ENCODE assay signal across 30 cellular contexts in genomic region chr17:6545291-6545690, GRCh38.
"Had no signal": no experiment of that assay in that cellular context is flagged by ENCODE, and none has a peak within 500 bp of the region (broad histone marks: within the 10 kb centered on the region; RNA-seq: fewer than 3 reads in every experiment).

No MANE protein-coding gene starts in this region.

- H3K4me3 ChIP-seq: body of pancreas, colonic mucosa, heart right ventricle, left lung, lower lobe of right lung, ovary, prostate gland, skin epidermis, thyroid gland, upper lobe of right lung had no signal

- H3K36me3 Mint-ChIP-seq: activated naive CD8-positive, alpha-beta T cell; natural killer cell had no signal

- H3K36me3 ChIP-seq: colonic mucosa, heart right ventricle, left lung, lower lobe of right lung, ovary, prostate gland, thyroid gland, upper lobe of right lung had no signal

- H3K27me3 Mint-ChIP-seq: activated naive CD8-positive, alpha-beta T cell; stimulated activated naive CD8-positive, alpha-beta T cell treated with anti-CD3 and anti-CD28 coated beads, Interleukin-15, Interleukin-2, amounts not matched to agents 100 ng/mL and 50 ng/mL, for 24 hours had no signal

- H3K9me3 Mint-ChIP-seq: natural killer cell; stimulated activated effector memory CD8-positive, alpha-beta T cell treated with anti-CD3 and anti-CD28 coated beads, Interleukin-12 subunit alpha, Interleukin-12 subunit beta, amount 100 ng/mL, for 72 hours; stimulated activated naive CD8-positive, alpha-beta T cell treated with anti-CD3 and anti-CD28 coated beads, Interleukin-15, Interleukin-2, amounts not matched to agents 100 ng/mL and 50 ng/mL, for 24 hours; T-helper 1 cell treated with Interleukin-12 subunit alpha and Interleukin-12 subunit beta and Interleukin-4 antibody, amounts not matched to agents 30 μg/mL and 1 μg/mL, for 36 hours had no signal

- DNase-seq: activated CD4-positive, alpha-beta T cell treated with anti-CD3 and anti-CD28 coated beads for 4 hours; activated CD4-positive, alpha-beta T cell treated with anti-CD3 and anti-CD28 coated beads, Interleukin-2, amount 50 U/mL, for 48 hours; activated CD8-positive, alpha-beta memory T cell treated with anti-CD3 and anti-CD28 coated beads for 24 hours; activated effector memory CD4-positive, alpha-beta T cell treated with Interleukin-2 at 50 U/mL for 16 hours; activated naive CD4-positive, alpha-beta T cell treated with Interleukin-2 at 50 U/mL for 16 hours; body of pancreas; colonic mucosa; effector memory CD4-positive, alpha-beta T cell; erythroblast; foreskin fibroblast; heart right ventricle; kidney glomerular epithelial cell; left lung; mesenchymal stem cell; natural killer cell; stimulated activated CD4-positive, alpha-beta T cell treated with anti-CD3 and anti-CD28 coated beads, Interleukin-4, amount 100 ng/mL, for 24 hours; T-helper 9 cell; upper lobe of right lung had no signal

- H3K4me3 Mint-ChIP-seq: activated naive CD8-positive, alpha-beta T cell; natural killer cell; stimulated activated effector memory CD8-positive, alpha-beta T cell treated with anti-CD3 and anti-CD28 coated beads, Interleukin-12 subunit alpha, Interleukin-12 subunit beta, amount 100 ng/mL, for 72 hours; stimulated activated naive CD8-positive, alpha-beta T cell treated with anti-CD3 and anti-CD28 coated beads, Interleukin-15, Interleukin-2, amounts not matched to agents 100 ng/mL and 50 ng/mL, for 24 hours; T-helper 1 cell treated with Interleukin-12 subunit alpha and Interleukin-12 subunit beta and Interleukin-4 antibody, amounts not matched to agents 30 μg/mL and 1 μg/mL, for 36 hours had no signal

- H3K27ac Mint-ChIP-seq: activated naive CD8-positive, alpha-beta T cell; natural killer cell; stimulated activated effector memory CD8-positive, alpha-beta T cell treated with anti-CD3 and anti-CD28 coated beads, Interleukin-12 subunit alpha, Interleukin-12 subunit beta, amount 100 ng/mL, for 72 hours; stimulated activated naive CD8-positive, alpha-beta T cell treated with anti-CD3 and anti-CD28 coated beads, Interleukin-15, Interleukin-2, amounts not matched to agents 100 ng/mL and 50 ng/mL, for 24 hours; T-helper 1 cell treated with Interleukin-12 subunit alpha and Interleukin-12 subunit beta and Interleukin-4 antibody, amounts not matched to agents 30 μg/mL and 1 μg/mL, for 36 hours had no signal

- H3K27me3 ChIP-seq: body of pancreas, colonic mucosa, heart right ventricle, left lung, ovary, thyroid gland, upper lobe of right lung had no signal

- ATAC-seq: body of pancreas; heart right ventricle; left lung; lower lobe of right lung; natural killer cell; sciatic nerve; stimulated activated effector memory CD8-positive, alpha-beta T cell treated with anti-CD3 and anti-CD28 coated beads, Interleukin-12 subunit alpha, Interleukin-12 subunit beta, amount 100 ng/mL, for 72 hours; upper lobe of right lung had no signal

- H3K4me1 ChIP-seq: body of pancreas, colonic mucosa had no signal

- H3K9me3 ChIP-seq: body of pancreas, colonic mucosa, heart right ventricle, left lung, lower lobe of right lung, ovary, prostate gland, thyroid gland, upper lobe of right lung had no signal

- FAIRE-seq: TTC549 had no signal

- H3K27ac ChIP-seq: body of pancreas, colonic mucosa, heart right ventricle, left lung, lower lobe of right lung, ovary, prostate gland, thyroid gland, upper lobe of right lung, VCaP had no signal
